Comparison of ENCODE assay signal across 1 cellular context in genomic region chr19:57321164-57321563, GRCh38.
TF ChIP-seq lines count a peak whose summit lies in the region.

No MANE protein-coding gene starts in this region.

TF ChIP-seq in IMR-90, 13 proteins besides CTCF, POLR2A, EP300 and RAD21:
- TF ChIP-seq SMC3 (IDR thresholded peaks at IDR 0.05; ENCODE audit: low read depth, low read length) (no peak), MXI1 (IDR thresholded peaks at IDR 0.05; ENCODE audit: borderline replicate concordance, low read depth, low read length) (no peak), CHD1 (IDR thresholded peaks at IDR 0.05; ENCODE audit: low read depth, low read length) (no peak), BHLHE40 (IDR thresholded peaks at IDR 0.05; ENCODE audit: low read depth, low read length) (no peak), RCOR1 (IDR thresholded peaks at IDR 0.05; ENCODE audit: insufficient replicate concordance, low read length) (no peak), CEBPB (IDR thresholded peaks at IDR 0.05; ENCODE audit: low read depth, low read length) (no peak), RFX5 (IDR thresholded peaks at IDR 0.05; ENCODE audit: low read depth, low read length) (no peak), NFE2L2 (IDR thresholded peaks at IDR 0.05; ENCODE audit: low read depth, low read length) (no peak), USF2 (IDR thresholded peaks at IDR 0.05; ENCODE audit: low read depth, low read length) (no peak)
